ENCODE assay signal across 1 cellular context in the genomic region with DNA sequence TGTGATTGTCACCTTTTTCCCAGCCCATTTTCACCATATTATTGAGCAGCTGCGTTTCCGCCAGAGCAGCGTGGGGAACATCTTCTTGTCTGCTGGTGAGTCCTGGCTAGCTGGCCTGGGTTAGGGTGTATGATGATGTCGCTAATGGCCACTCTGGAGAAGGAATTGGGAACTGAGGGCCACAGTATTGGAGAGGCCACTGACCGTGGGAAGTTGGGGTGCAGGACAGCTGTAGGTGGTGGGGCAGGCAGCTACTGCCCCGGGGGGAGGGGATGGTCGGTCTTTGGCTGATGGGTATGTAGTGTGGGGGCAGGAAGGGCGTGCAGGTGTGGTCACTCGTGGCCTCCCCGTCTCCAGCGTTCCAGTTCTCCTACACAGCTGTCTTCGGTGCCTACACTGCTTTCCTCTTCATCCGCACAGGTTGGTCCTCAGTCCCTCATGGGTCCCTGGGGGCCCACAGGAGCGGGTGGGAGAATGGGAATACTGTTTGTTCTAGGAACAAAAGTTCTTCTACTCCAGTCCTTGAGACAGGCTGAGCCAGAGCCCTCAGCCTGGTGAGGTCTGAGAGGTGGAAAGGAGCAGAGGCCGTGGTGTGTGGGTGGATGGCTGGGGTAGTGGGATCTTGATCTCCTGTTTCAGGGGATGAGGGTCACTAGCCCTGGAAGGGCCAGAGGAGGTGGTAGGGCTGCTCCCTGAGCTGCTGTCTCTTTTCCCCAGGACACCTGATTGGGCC.
TF ChIP-seq lines count a peak whose summit lies in the region.

No MANE protein-coding gene starts in this region.

TF ChIP-seq in HCT116, 20 proteins besides CTCF, POLR2A, EP300 and RAD21 (continued from another document):
- TF ChIP-seq, protein P1, sequence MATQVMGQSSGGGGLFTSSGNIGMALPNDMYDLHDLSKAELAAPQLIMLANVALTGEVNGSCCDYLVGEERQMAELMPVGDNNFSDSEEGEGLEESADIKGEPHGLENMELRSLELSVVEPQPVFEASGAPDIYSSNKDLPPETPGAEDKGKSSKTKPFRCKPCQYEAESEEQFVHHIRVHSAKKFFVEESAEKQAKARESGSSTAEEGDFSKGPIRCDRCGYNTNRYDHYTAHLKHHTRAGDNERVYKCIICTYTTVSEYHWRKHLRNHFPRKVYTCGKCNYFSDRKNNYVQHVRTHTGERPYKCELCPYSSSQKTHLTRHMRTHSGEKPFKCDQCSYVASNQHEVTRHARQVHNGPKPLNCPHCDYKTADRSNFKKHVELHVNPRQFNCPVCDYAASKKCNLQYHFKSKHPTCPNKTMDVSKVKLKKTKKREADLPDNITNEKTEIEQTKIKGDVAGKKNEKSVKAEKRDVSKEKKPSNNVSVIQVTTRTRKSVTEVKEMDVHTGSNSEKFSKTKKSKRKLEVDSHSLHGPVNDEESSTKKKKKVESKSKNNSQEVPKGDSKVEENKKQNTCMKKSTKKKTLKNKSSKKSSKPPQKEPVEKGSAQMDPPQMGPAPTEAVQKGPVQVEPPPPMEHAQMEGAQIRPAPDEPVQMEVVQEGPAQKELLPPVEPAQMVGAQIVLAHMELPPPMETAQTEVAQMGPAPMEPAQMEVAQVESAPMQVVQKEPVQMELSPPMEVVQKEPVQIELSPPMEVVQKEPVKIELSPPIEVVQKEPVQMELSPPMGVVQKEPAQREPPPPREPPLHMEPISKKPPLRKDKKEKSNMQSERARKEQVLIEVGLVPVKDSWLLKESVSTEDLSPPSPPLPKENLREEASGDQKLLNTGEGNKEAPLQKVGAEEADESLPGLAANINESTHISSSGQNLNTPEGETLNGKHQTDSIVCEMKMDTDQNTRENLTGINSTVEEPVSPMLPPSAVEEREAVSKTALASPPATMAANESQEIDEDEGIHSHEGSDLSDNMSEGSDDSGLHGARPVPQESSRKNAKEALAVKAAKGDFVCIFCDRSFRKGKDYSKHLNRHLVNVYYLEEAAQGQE (IDR thresholded peaks at IDR 0.05; ENCODE audit: low read depth): no peak
- no peak for TF ChIP-seq ZNF274 (IDR thresholded peaks at IDR 0.05; ENCODE audit: low read depth, low read length)
- TF ChIP-seq FOSL1 (IDR thresholded peaks at IDR 0.05; ENCODE audit: low read depth): no peak
- no peak for TF ChIP-seq SRF (IDR thresholded peaks at IDR 0.05; ENCODE audit: low read depth)
- no peak for TF ChIP-seq ELF1 (IDR thresholded peaks at IDR 0.05; ENCODE audit: borderline replicate concordance, low read depth)
- TF ChIP-seq ZFX (IDR thresholded peaks at IDR 0.05): no peak
- TF ChIP-seq, protein P2, sequence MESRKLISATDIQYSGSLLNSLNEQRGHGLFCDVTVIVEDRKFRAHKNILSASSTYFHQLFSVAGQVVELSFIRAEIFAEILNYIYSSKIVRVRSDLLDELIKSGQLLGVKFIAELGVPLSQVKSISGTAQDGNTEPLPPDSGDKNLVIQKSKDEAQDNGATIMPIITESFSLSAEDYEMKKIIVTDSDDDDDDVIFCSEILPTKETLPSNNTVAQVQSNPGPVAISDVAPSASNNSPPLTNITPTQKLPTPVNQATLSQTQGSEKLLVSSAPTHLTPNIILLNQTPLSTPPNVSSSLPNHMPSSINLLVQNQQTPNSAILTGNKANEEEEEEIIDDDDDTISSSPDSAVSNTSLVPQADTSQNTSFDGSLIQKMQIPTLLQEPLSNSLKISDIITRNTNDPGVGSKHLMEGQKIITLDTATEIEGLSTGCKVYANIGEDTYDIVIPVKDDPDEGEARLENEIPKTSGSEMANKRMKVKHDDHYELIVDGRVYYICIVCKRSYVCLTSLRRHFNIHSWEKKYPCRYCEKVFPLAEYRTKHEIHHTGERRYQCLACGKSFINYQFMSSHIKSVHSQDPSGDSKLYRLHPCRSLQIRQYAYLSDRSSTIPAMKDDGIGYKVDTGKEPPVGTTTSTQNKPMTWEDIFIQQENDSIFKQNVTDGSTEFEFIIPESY (IDR thresholded peaks at IDR 0.05; ENCODE audit: extremely low read depth, insufficient replicate concordance, low read length): no peak
- no peak for TF ChIP-seq CBX3 (IDR thresholded peaks at IDR 0.05; ENCODE audit: low read depth)
